ENCODE assay signal across 34 cellular contexts in the genomic region with DNA sequence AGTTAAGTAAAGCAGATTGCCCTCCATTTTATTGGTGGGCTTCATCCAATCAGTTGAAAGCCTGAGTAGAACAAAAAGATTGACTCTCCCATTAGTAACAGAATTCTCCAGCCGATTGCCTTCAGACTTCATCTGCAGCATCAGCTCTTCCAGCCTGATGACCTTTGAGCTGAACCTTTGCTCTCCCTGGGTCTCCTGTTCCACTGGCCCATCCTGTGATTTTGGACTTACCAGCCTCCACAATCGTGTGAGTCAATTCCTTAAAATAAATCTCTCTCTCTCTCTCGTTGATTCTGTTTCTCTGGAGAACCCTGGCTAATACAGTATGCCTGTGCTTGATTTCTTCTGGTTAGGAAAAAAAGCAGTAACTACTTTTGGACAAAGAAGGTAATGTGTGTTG.
"Had no signal": no experiment of that assay in that cellular context is flagged by ENCODE, and none has a peak within 500 bp of the region (broad histone marks: within the 10 kb centered on the region; RNA-seq: fewer than 3 reads in every experiment).

No MANE protein-coding gene starts in this region.

- H3K27ac ChIP-seq: KMS-11 had no signal

- H3K9me3 ChIP-seq: MG63 had no signal

- H3K27me3 ChIP-seq: MG63 had no signal

- H3K4me2 ChIP-seq: KMS-11 had no signal

- DNase-seq: Karpas-422, Kasumi-1, MG63, MM.1S, MV-4-11, NCI-H1048, NCI-H1092, NCI-H1092 treated with DMSO at 0.1 percent for 48 hours, NCI-H1105, NCI-H1105 treated with DMSO at 0.1 percent for 48 hours, NCI-H1417, NCI-H1417 treated with DMSO at 0.1 percent for 48 hours, NCI-H1436, NCI-H1436 treated with DMSO at 0.1 percent for 48 hours, NCI-H146, NCI-H1694, NCI-H1694 treated with DMSO at 0.1 percent for 48 hours, NCI-H187, NCI-H187 treated with DMSO at 0.1 percent for 48 hours, NCI-H1930, NCI-H2029, NCI-H2029 treated with DMSO at 0.1 percent for 48 hours, NCI-H2081, NCI-H2081 treated with DMSO at 0.1 percent for 48 hours, NCI-H2107, NCI-H2171, NCI-H2171 treated with DMSO at 0.1 percent for 48 hours, NCI-H2227 treated with DMSO at 0.1 percent for 48 hours, NCI-H226, NCI-H345, NCI-H446, NCI-H446 treated with DMSO at 0.1 percent for 48 hours, NCI-H510A had no signal

- H3K9ac ChIP-seq: KMS-11 had no signal

- H3K4me3 ChIP-seq: MG63 had no signal

- H3K36me3 ChIP-seq: MG63 had no signal
